ENCODE assay signal across 14 cellular contexts in genomic region chr11:123168955-123169484, GRCh38. TPM values are rescaled to one million over a fixed set of nuclear protein-coding genes. Genes with fewer than 3 reads are reported as not detected.
"Had no signal": no experiment of that assay in that cellular context is flagged by ENCODE, and none has a peak within 500 bp of the region (broad histone marks: within the 10 kb centered on the region; RNA-seq: fewer than 3 reads in every experiment).

No MANE protein-coding gene starts in this region.

- H3K4me3 ChIP-seq: breast epithelium, dorsolateral prefrontal cortex, mucosa of descending colon, skin epidermis, upper lobe of right lung had no signal

- H3K9me3 ChIP-seq: breast epithelium, mucosa of descending colon, upper lobe of right lung had no signal

- H3K27me3 ChIP-seq: breast epithelium, upper lobe of right lung had no signal

- H3K9me3 Mint-ChIP-seq: activated naive CD4-positive, alpha-beta T cell treated with anti-CD3 and anti-CD28 coated beads, Interleukin-2, amount 50 U/mL, for 24 hours; activated T-cell treated with anti-CD3 and anti-CD28 coated beads, Interleukin-2, amount 50 U/mL, for 24 hours; immature natural killer cell had no signal

- ATAC-seq: activated CD4-positive, CD25-positive, alpha-beta regulatory T cell treated with anti-CD3 and anti-CD28 coated beads, Interleukin-2, amount 50 U/mL, for 24 hours; esophagus mucosa; mucosa of descending colon; upper lobe of right lung had no signal

- H3K27ac Mint-ChIP-seq: activated naive CD4-positive, alpha-beta T cell treated with anti-CD3 and anti-CD28 coated beads, Interleukin-2, amount 50 U/mL, for 24 hours; activated T-cell treated with anti-CD3 and anti-CD28 coated beads, Interleukin-2, amount 50 U/mL, for 24 hours; immature natural killer cell had no signal

- H3K4me1 ChIP-seq: breast epithelium, parathyroid adenoma had no signal

- H3K4me3 Mint-ChIP-seq: activated naive CD4-positive, alpha-beta T cell treated with anti-CD3 and anti-CD28 coated beads, Interleukin-2, amount 50 U/mL, for 24 hours; activated T-cell treated with anti-CD3 and anti-CD28 coated beads, Interleukin-2, amount 50 U/mL, for 24 hours; immature natural killer cell had no signal

- H3K36me3 Mint-ChIP-seq: activated naive CD4-positive, alpha-beta T cell treated with anti-CD3 and anti-CD28 coated beads, Interleukin-2, amount 50 U/mL, for 24 hours; immature natural killer cell had no signal

- DNase-seq: activated effector memory CD4-positive, alpha-beta T cell treated with Interleukin-2 at 50 U/mL for 16 hours; activated T-cell treated with anti-CD3 and anti-CD28 coated beads, Interleukin-2, amount 50 U/mL, for 24 hours; dorsolateral prefrontal cortex; immature natural killer cell; mucosa of descending colon; upper lobe of right lung had no signal

- H3K27ac ChIP-seq: dorsolateral prefrontal cortex, parathyroid adenoma, skin epidermis, upper lobe of right lung had no signal

- H3K4me1 Mint-ChIP-seq: activated naive CD4-positive, alpha-beta T cell treated with anti-CD3 and anti-CD28 coated beads, Interleukin-2, amount 50 U/mL, for 24 hours; immature natural killer cell had no signal

- H3K9ac ChIP-seq: parathyroid adenoma had no signal

- H3K79me2 ChIP-seq: parathyroid adenoma had no signal

- H3K36me3 ChIP-seq: breast epithelium, upper lobe of right lung had no signal

- H2AFZ ChIP-seq: parathyroid adenoma had no signal

- H3K27me3 Mint-ChIP-seq: activated naive CD4-positive, alpha-beta T cell treated with anti-CD3 and anti-CD28 coated beads, Interleukin-2, amount 50 U/mL, for 24 hours; activated T-cell treated with anti-CD3 and anti-CD28 coated beads, Interleukin-2, amount 50 U/mL, for 24 hours had no signal

RNA-seq across cellular contexts. Expression of gene CLMP, which starts 26.0 kb away (rescaled TPM):
- total RNA-seq: lung microvascular endothelial cell had no signal
- polyA plus RNA-seq: neural cell had no signal
